Comparison of ENCODE assay signal across 42 cellular contexts in genomic region chr14:57498035-57498434, GRCh38. TPM values are rescaled to one million over a fixed set of nuclear protein-coding genes. Genes with fewer than 3 reads are reported as not detected.
"Had no signal": no experiment of that assay in that cellular context is flagged by ENCODE, and none has a peak within 500 bp of the region (broad histone marks: within the 10 kb centered on the region; RNA-seq: fewer than 3 reads in every experiment).

No MANE protein-coding gene starts in this region.

- H3K27me3 Mint-ChIP-seq: activated naive CD4-positive, alpha-beta T cell treated with anti-CD3 and anti-CD28 coated beads, Interleukin-2, amount 10 ng/mL, durations not matched to agents 7 days and 5 days; activated naive CD4-positive, alpha-beta T cell treated with anti-CD3 and anti-CD28 coated beads, Interleukin-2, amount 50 U/mL, for 24 hours; activated naive CD8-positive, alpha-beta T cell treated with anti-CD3 and anti-CD28 coated beads for 36 hours; activated T-cell treated with anti-CD3 and anti-CD28 coated beads, Interleukin-2, amount 50 U/mL, for 24 hours had no signal

- ATAC-seq: activated naive CD4-positive, alpha-beta T cell treated with anti-CD3 and anti-CD28 coated beads, Interleukin-2, amount 50 U/mL, for 72 hours; activated naive CD8-positive, alpha-beta T cell treated with anti-CD3 and anti-CD28 coated beads, Interleukin-2, amount 50 U/mL, for 24 hours; activated T-cell treated with anti-CD3 and anti-CD28 coated beads, Interleukin-2, amount 50 U/mL, for 4 hours; activated T-cell treated with anti-CD3 and anti-CD28 coated beads, Interleukin-2, amount 50 U/mL, for 72 hours; activated T-helper 17 cell treated with anti-CD3 and anti-CD28 coated beads, Interleukin-2, amount 50 U/mL, for 72 hours; body of pancreas had no signal

- H3K4me3 ChIP-seq: adrenal gland, ascending aorta, body of pancreas, breast epithelium, cardiac muscle cell had no signal

- DNase-seq: activated effector memory CD4-positive, alpha-beta T cell treated with anti-CD3 and anti-CD28 coated beads, Interleukin-2, amount 50 U/mL, for 16 hours; activated effector memory CD4-positive, alpha-beta T cell treated with Interleukin-2 at 50 U/mL for 16 hours; activated gamma-delta T cell; activated gamma-delta T cell treated with Interleukin-2 at 50 U/mL for 16 hours; activated naive CD4-positive, alpha-beta T cell; activated naive CD4-positive, alpha-beta T cell treated with anti-CD3 and anti-CD28 coated beads for 36 hours; activated naive CD4-positive, alpha-beta T cell treated with anti-CD3 and anti-CD28 coated beads, Interleukin-2, amount 10 ng/mL, durations not matched to agents 7 days and 5 days; activated naive CD4-positive, alpha-beta T cell treated with anti-CD3 and anti-CD28 coated beads, Interleukin-2, amount 50 U/mL, for 16 hours; activated naive CD4-positive, alpha-beta T cell treated with Interleukin-2 at 50 U/mL for 16 hours; activated naive CD8-positive, alpha-beta T cell treated with anti-CD3 and anti-CD28 coated beads for 36 hours; activated naive CD8-positive, alpha-beta T cell treated with anti-CD3 and anti-CD28 coated beads, Interleukin-2, amount 10 ng/mL, durations not matched to agents 7 days and 5 days; activated naive CD8-positive, alpha-beta T cell treated with anti-CD3 and anti-CD28 coated beads, Interleukin-2, amount 50 U/mL, for 24 hours; activated T-cell treated with anti-CD3 and anti-CD28 coated beads, Interleukin-2, amount 50 U/mL, for 1 hour; activated T-cell treated with anti-CD3 and anti-CD28 coated beads, Interleukin-2, amount 50 U/mL, for 24 hours; activated T-cell treated with anti-CD3 and anti-CD28 coated beads, Interleukin-2, amount 50 U/mL, for 4 hours; activated T-cell treated with anti-CD3 and anti-CD28 coated beads, Interleukin-2, amount 50 U/mL, for 48 hours; activated T-cell treated with anti-CD3 and anti-CD28 coated beads, Interleukin-2, amount 50 U/mL, for 72 hours; adrenal gland; amniotic stem cell; amygdala; anterior cingulate cortex; aorta; body of pancreas; brain microvascular endothelial cell; caudate nucleus; central memory CD4-positive, alpha-beta T cell; cerebellar nuclear complex had no signal

- H3K9me3 Mint-ChIP-seq: activated naive CD4-positive, alpha-beta T cell treated with anti-CD3 and anti-CD28 coated beads, Interleukin-2, amount 10 ng/mL, durations not matched to agents 7 days and 5 days; activated naive CD4-positive, alpha-beta T cell treated with anti-CD3 and anti-CD28 coated beads, Interleukin-2, amount 50 U/mL, for 24 hours; activated naive CD4-positive, alpha-beta T cell treated with anti-CD3 and anti-CD28 coated beads, Interleukin-2, amount 50 U/mL, for 72 hours; activated naive CD8-positive, alpha-beta T cell treated with anti-CD3 and anti-CD28 coated beads for 36 hours; activated naive CD8-positive, alpha-beta T cell treated with anti-CD3 and anti-CD28 coated beads, Interleukin-2, amount 50 U/mL, for 24 hours; activated T-cell treated with anti-CD3 and anti-CD28 coated beads, Interleukin-2, amount 50 U/mL, for 24 hours; activated T-cell treated with anti-CD3 and anti-CD28 coated beads, Interleukin-2, amount 50 U/mL, for 4 hours; activated T-helper 1 cell treated with anti-CD3 and anti-CD28 coated beads, Interleukin-12 subunit alpha, Interleukin-12 subunit beta, Interleukin-2, Interleukin-4 antibody, amounts not matched to agents 30 ng/mL and 10 ng/mL and 1 ng/mL, durations not matched to agents 14 hours and 24 hours and 36 hours; activated T-helper 2 cell treated with anti-CD3 and anti-CD28 coated beads, Interferon-gamma antibody, Interleukin-2, Interleukin-4, amounts not matched to agents 10 μg/mL and 5 μg/mL and 100 μg/mL, durations not matched to agents 14 hours and 24 hours and 36 hours; central memory CD8-positive, alpha-beta T cell had no signal

- H3K36me3 Mint-ChIP-seq: activated naive CD4-positive, alpha-beta T cell treated with anti-CD3 and anti-CD28 coated beads, Interleukin-2, amount 10 ng/mL, durations not matched to agents 7 days and 5 days; activated naive CD4-positive, alpha-beta T cell treated with anti-CD3 and anti-CD28 coated beads, Interleukin-2, amount 50 U/mL, for 24 hours; activated naive CD4-positive, alpha-beta T cell treated with anti-CD3 and anti-CD28 coated beads, Interleukin-2, amount 50 U/mL, for 72 hours; activated naive CD8-positive, alpha-beta T cell; activated naive CD8-positive, alpha-beta T cell treated with anti-CD3 and anti-CD28 coated beads for 36 hours; activated naive CD8-positive, alpha-beta T cell treated with anti-CD3 and anti-CD28 coated beads, Interleukin-2, amount 10 ng/mL, durations not matched to agents 7 days and 5 days; brain had no signal

- H3K27ac ChIP-seq: adrenal gland, ascending aorta, body of pancreas, brain microvascular endothelial cell, breast epithelium, cardiac muscle cell had no signal

- H3K9me3 ChIP-seq: adrenal gland, ascending aorta, body of pancreas, breast epithelium had no signal

- H3K4me1 Mint-ChIP-seq: activated naive CD4-positive, alpha-beta T cell treated with anti-CD3 and anti-CD28 coated beads, Interleukin-2, amount 50 U/mL, for 24 hours; activated T-helper 17 cell treated with anti-CD3 and anti-CD28 coated beads, Interleukin-2, amount 50 U/mL, for 72 hours; central memory CD8-positive, alpha-beta T cell had no signal

- H3K4me1 ChIP-seq: ascending aorta, breast epithelium had no signal

- H3K27me3 ChIP-seq: adrenal gland, ascending aorta, body of pancreas, brain microvascular endothelial cell, breast epithelium had no signal

- H3K36me3 ChIP-seq: adrenal gland, ascending aorta, brain microvascular endothelial cell, breast epithelium, cardiac muscle cell had no signal

- H3K4me3 Mint-ChIP-seq: activated naive CD4-positive, alpha-beta T cell treated with anti-CD3 and anti-CD28 coated beads for 36 hours; activated naive CD4-positive, alpha-beta T cell treated with anti-CD3 and anti-CD28 coated beads, Interleukin-2, amount 10 ng/mL, durations not matched to agents 7 days and 5 days; activated naive CD4-positive, alpha-beta T cell treated with anti-CD3 and anti-CD28 coated beads, Interleukin-2, amount 50 U/mL, for 24 hours; activated naive CD8-positive, alpha-beta T cell; activated naive CD8-positive, alpha-beta T cell treated with anti-CD3 and anti-CD28 coated beads for 36 hours; activated naive CD8-positive, alpha-beta T cell treated with anti-CD3 and anti-CD28 coated beads, Interleukin-2, amount 10 ng/mL, durations not matched to agents 7 days and 5 days; activated naive CD8-positive, alpha-beta T cell treated with anti-CD3 and anti-CD28 coated beads, Interleukin-2, amount 50 U/mL, for 24 hours; activated T-cell treated with anti-CD3 and anti-CD28 coated beads, Interleukin-2, amount 50 U/mL, for 24 hours; activated T-cell treated with anti-CD3 and anti-CD28 coated beads, Interleukin-2, amount 50 U/mL, for 4 hours; activated T-cell treated with anti-CD3 and anti-CD28 coated beads, Interleukin-2, amount 50 U/mL, for 72 hours; activated T-helper 1 cell treated with anti-CD3 and anti-CD28 coated beads, Interleukin-12 subunit alpha, Interleukin-12 subunit beta, Interleukin-2, Interleukin-4 antibody, amounts not matched to agents 30 ng/mL and 10 ng/mL and 1 ng/mL, durations not matched to agents 14 hours and 24 hours and 36 hours; activated T-helper 17 cell treated with anti-CD3 and anti-CD28 coated beads, Interleukin-2, amount 50 U/mL, for 72 hours; brain; central memory CD8-positive, alpha-beta T cell had no signal

- H3K27ac Mint-ChIP-seq: activated naive CD4-positive, alpha-beta T cell treated with anti-CD3 and anti-CD28 coated beads for 36 hours; activated naive CD4-positive, alpha-beta T cell treated with anti-CD3 and anti-CD28 coated beads, Interleukin-2, amount 10 ng/mL, durations not matched to agents 7 days and 5 days; activated naive CD4-positive, alpha-beta T cell treated with anti-CD3 and anti-CD28 coated beads, Interleukin-2, amount 50 U/mL, for 24 hours; activated naive CD4-positive, alpha-beta T cell treated with anti-CD3 and anti-CD28 coated beads, Interleukin-2, amount 50 U/mL, for 72 hours; activated naive CD8-positive, alpha-beta T cell; activated naive CD8-positive, alpha-beta T cell treated with anti-CD3 and anti-CD28 coated beads for 36 hours; activated naive CD8-positive, alpha-beta T cell treated with anti-CD3 and anti-CD28 coated beads, Interleukin-2, amount 10 ng/mL, durations not matched to agents 7 days and 5 days; activated naive CD8-positive, alpha-beta T cell treated with anti-CD3 and anti-CD28 coated beads, Interleukin-2, amount 50 U/mL, for 24 hours; activated T-cell treated with anti-CD3 and anti-CD28 coated beads, Interleukin-2, amount 50 U/mL, for 24 hours; activated T-cell treated with anti-CD3 and anti-CD28 coated beads, Interleukin-2, amount 50 U/mL, for 72 hours; activated T-helper 1 cell treated with anti-CD3 and anti-CD28 coated beads, Interleukin-12 subunit alpha, Interleukin-12 subunit beta, Interleukin-2, Interleukin-4 antibody, amounts not matched to agents 30 ng/mL and 10 ng/mL and 1 ng/mL, durations not matched to agents 14 hours and 24 hours and 36 hours; activated T-helper 17 cell treated with anti-CD3 and anti-CD28 coated beads, Interleukin-2, amount 50 U/mL, for 72 hours; activated T-helper 2 cell treated with anti-CD3 and anti-CD28 coated beads, Interferon-gamma antibody, Interleukin-2, Interleukin-4, amounts not matched to agents 10 μg/mL and 5 μg/mL and 100 μg/mL, durations not matched to agents 14 hours and 24 hours and 36 hours; brain had no signal

- FAIRE-seq: astrocyte, bronchial epithelial cell had no signal

RNA-seq across cellular contexts. Expression of gene CCDC198, which starts 4.4 kb away (rescaled TPM):
- total RNA-seq: activated naive CD4-positive, alpha-beta T cell treated with anti-CD3 and anti-CD28 coated beads for 36 hours; activated naive CD4-positive, alpha-beta T cell treated with anti-CD3 and anti-CD28 coated beads, Interleukin-2, amount 50 U/mL, for 72 hours; activated naive CD8-positive, alpha-beta T cell treated with anti-CD3 and anti-CD28 coated beads for 36 hours; activated naive CD8-positive, alpha-beta T cell treated with anti-CD3 and anti-CD28 coated beads, Interleukin-2, amount 10 ng/mL, durations not matched to agents 7 days and 5 days; activated T-cell treated with anti-CD3 and anti-CD28 coated beads, Interleukin-2, amount 50 U/mL, for 4 hours; activated T-cell treated with anti-CD3 and anti-CD28 coated beads, Interleukin-2, amount 50 U/mL, for 72 hours; activated T-helper 1 cell treated with anti-CD3 and anti-CD28 coated beads, Interleukin-12 subunit alpha, Interleukin-12 subunit beta, Interleukin-2, Interleukin-4 antibody, amounts not matched to agents 30 ng/mL and 10 ng/mL and 1 ng/mL, durations not matched to agents 14 hours and 24 hours and 36 hours; activated T-helper 17 cell treated with anti-CD3 and anti-CD28 coated beads, Interleukin-2, amount 50 U/mL, for 72 hours; activated T-helper 2 cell treated with anti-CD3 and anti-CD28 coated beads, Interferon-gamma antibody, Interleukin-2, Interleukin-4, amounts not matched to agents 10 μg/mL and 5 μg/mL and 100 μg/mL, durations not matched to agents 14 hours and 24 hours and 36 hours; adrenal gland; aorta; ascending aorta; breast epithelium; bronchial epithelial cell; cardiac muscle cell; cardiac septum; chondrocyte had no signal
- polyA plus RNA-seq: adrenal gland, aorta, cardiac muscle cell had no signal
